In genomic region chr22:45805413-45805812, GRCh38 we compare ENCODE assay signal across 15 cellular contexts.
DNase-seq lines count a peak whose midpoint lies in the region; ATAC-seq and TF ChIP-seq lines count a peak whose summit lies in the region.
"Had no signal": no experiment of that assay in that cellular context is flagged by ENCODE, and none has a peak within 500 bp of the region (broad histone marks: within the 10 kb centered on the region; RNA-seq: fewer than 3 reads in every experiment).

No MANE protein-coding gene starts in this region.

- no peak overlapping the region for H2AFZ ChIP-seq in IMR-90 (replicated peaks; ENCODE audit: low read length, poor library complexity)
- H2AFZ ChIP-seq: parathyroid adenoma had no signal

- POLR2A ChIA-PET in IMR-90 (lab: Charles Lee; ENCODE audit: unreplicated experiment) = no interaction called here

- DNase-seq in AG10803 (ENCODE audit: low read depth) = peak; percentile 33
- DNase-seq in IMR-90 = no peak
- DNase-seq in chondrocyte (ENCODE audit: low spot score) = no peak
- DNase-seq in lung microvascular endothelial cell (ENCODE audit: low read depth in 2 of 2) = peak; percentile 14 to 35
- DNase-seq in NCI-H1092 (lab: John Stamatoyannopoulos, UW) = no peak
- DNase-seq in HAP-1 (ENCODE audit: low spot score in 2 of 2) = no peak
- DNase-seq: activated CD8-positive, alpha-beta memory T cell treated with anti-CD3 and anti-CD28 coated beads for 24 hours; GDM1; NCI-H1092 treated with DMSO at 0.1 percent for 48 hours had no signal

- 0 out of 4 replicates have a peak overlapping the region, but pooled peaks of 1 of the 2 experiments have one; percentile 4 for H4K8ac ChIP-seq in IMR-90 (ENCODE audit: low read depth in 2 of 2, low read length in 2 of 2)

- peaks cover 16% of the 10 kb centered on the region for H3K36me3 Mint-ChIP-seq in chondrocyte (ENCODE audit: low read depth)

- H3K56ac ChIP-seq in IMR-90 (ENCODE audit: extremely low read depth, insufficient read depth, low read length) = no peak overlapping the region

- H3K27ac ChIP-seq in IMR-90 (ENCODE audit: insufficient read depth, low read length) = no peak overlapping the region
- H3K27ac ChIP-seq: parathyroid adenoma, thoracic aorta had no signal

- H2BK120ac ChIP-seq in IMR-90 (ENCODE audit: low read depth, low read length) = no peak overlapping the region

- dilution Hi-C loops in IMR-90 (cut with HindIII; ENCODE audit: low sequenced_read_pairs, unreplicated experiment) = no loop called here

- H3K9me3 Mint-ChIP-seq in chondrocyte (ENCODE audit: low read depth) = no peaks in the 10 kb centered on the region

- CTCF ChIA-PET in IMR-90 (lab: Yijun Ruan, JAX) = no interaction called here

- H2BK20ac ChIP-seq in IMR-90 (ENCODE audit: low read depth, low read length) = no peak overlapping the region

- no peak overlapping the region for H2AK5ac ChIP-seq in IMR-90 (ENCODE audit: low read depth, low read length)

- no peak for TF ChIP-seq POLR2A in IMR-90 (IDR thresholded peaks at IDR 0.05; ENCODE audit: low read depth, low read length)

- no peak for TF ChIP-seq CTCF in AG10803 (conservative IDR thresholded peaks at IDR 0.05; ENCODE audit: low read length)
- no peak for TF ChIP-seq CTCF in IMR-90 (conservative IDR thresholded peaks at IDR 0.05; ENCODE audit: low read depth, low read length)
- no peak for TF ChIP-seq CTCF in chondrocyte (IDR thresholded peaks at IDR 0.05)

- no peak for TF ChIP-seq RAD21 in IMR-90 (IDR thresholded peaks at IDR 0.05; ENCODE audit: low read length)

- no TSS peak for BruUV-seq in IMR-90 (replicated peaks; lab: Mats Ljungman, UMichigan)

- peaks cover 26% of the 10 kb centered on the region for H3K9me1 ChIP-seq in IMR-90 (ENCODE audit: insufficient read depth, low read length)

- H4K5ac ChIP-seq in IMR-90 (ENCODE audit: low read depth, low read length) = no peak overlapping the region

- H3K4me3 Mint-ChIP-seq in chondrocyte (ENCODE audit: unreplicated experiment) = no peak overlapping the region

- H3K27me3 Mint-ChIP-seq in chondrocyte (ENCODE audit: low read depth) = no peaks in the 10 kb centered on the region

- peaks cover 11% of the 10 kb centered on the region for H3K4me1 Mint-ChIP-seq in chondrocyte (ENCODE audit: low read depth)

- H4K20me1 ChIP-seq in IMR-90 (ENCODE audit: insufficient read depth, low read length) = peaks cover 42% of the 10 kb centered on the region; the same call in 1 of the 2 replicates

- H3K9ac ChIP-seq in IMR-90 (ENCODE audit: low read depth, low read length) = no peak overlapping the region
- H3K9ac ChIP-seq: parathyroid adenoma had no signal

- no peak overlapping the region for H3K14ac ChIP-seq in IMR-90 (replicated peaks; ENCODE audit: low read depth, low read length)

- WGBS in IMR-90 (ENCODE audit: extremely low coverage in 2 of 2, insufficient read length in 1 of 2), 2 experiments = 55% methylated on average over 3 of the region's 6 CpGs; no CpG with 5 or more reads in 1 of the 2 experiments

- ATAC-seq in IMR-90 (ENCODE audit: low read depth) (no peak), HG03521 (IDR thresholded peaks at IDR 0.05; ENCODE audit: unreplicated experiment) (no peak), HG03439 (IDR thresholded peaks at IDR 0.05; ENCODE audit: unreplicated experiment) (no peak)
- ATAC-seq: GM12878, K562 had no signal

- H2BK15ac ChIP-seq in IMR-90 (ENCODE audit: low read depth, low read length) = no peak overlapping the region

- in situ Hi-C loops in IMR-90 (cut with MboI; ENCODE audit: low sequenced_read_pairs) = no loop called here
- in situ Hi-C loops in HAP-1 (cut with MboI; ENCODE audit: low sequenced_read_pairs) = no loop called here

- peaks cover 12% of the 10 kb centered on the region for H3K36me3 ChIP-seq in IMR-90 (ENCODE audit: control insufficient read depth, insufficient read depth, low read length)
- H3K36me3 ChIP-seq in HAP-1 (replicated peaks) = no peaks in the 10 kb centered on the region

- H3K27ac Mint-ChIP-seq in chondrocyte (ENCODE audit: unreplicated experiment) = peak overlapping the region; percentile 5

- H3K79me1 ChIP-seq in IMR-90 (ENCODE audit: low read depth in 1 of 2, low read length in 2 of 2) = peaks cover 40 to 65% of the 10 kb centered on the region in 2 experiments

- H3K27me3 ChIP-seq in IMR-90 (ENCODE audit: control insufficient read depth, insufficient read depth, low read length) = no peaks in the 10 kb centered on the region
- H3K27me3 ChIP-seq in HAP-1 (ENCODE audit: low read depth) = no peaks in the 10 kb centered on the region

- peak overlapping the region; percentile 18; the same call in 1 of the 2 replicates for H3K4ac ChIP-seq in IMR-90 (ENCODE audit: low read depth, low read length)

- no peak overlapping the region for H3K4me3 ChIP-seq in AG10803 (ENCODE audit: low read length)
- H3K4me3 ChIP-seq in IMR-90 (ENCODE audit: insufficient read depth, low read depth, low read length) = no peak overlapping the region
- H3K4me3 ChIP-seq in HAP-1 = no peak overlapping the region
- H3K4me3 ChIP-seq: GM12878, K562, thoracic aorta had no signal

- H3K4me1 ChIP-seq in IMR-90 (ENCODE audit: control insufficient read depth, insufficient read depth, low read length) (peaks cover 11% of the 10 kb centered on the region), HAP-1 (peaks cover 10% of the 10 kb centered on the region)
- H3K4me1 ChIP-seq: parathyroid adenoma had no signal

- peak overlapping the region; percentile 16 for H2BK5ac ChIP-seq in IMR-90 (ENCODE audit: low read depth, low read length, poor library complexity, severe bottlenecking)

- peak overlapping the region; percentile 30; the same call in 1 of the 2 replicates for H3K4me2 ChIP-seq in IMR-90 (ENCODE audit: low read depth, low read length)

- H3K9me3 ChIP-seq in IMR-90 (ENCODE audit: control insufficient read depth, insufficient read depth, low read length) = no peaks in the 10 kb centered on the region
- no peaks in the 10 kb centered on the region for H3K9me3 ChIP-seq in HAP-1
- H3K9me3 ChIP-seq: thoracic aorta had no signal

- no peak overlapping the region for H2AK9ac ChIP-seq in IMR-90 (replicated peaks; ENCODE audit: low read depth, low read length, poor library complexity)

- H4K91ac ChIP-seq in IMR-90 (ENCODE audit: insufficient read depth, low read depth, low read length) = no peak overlapping the region

- H3K18ac ChIP-seq in IMR-90 (ENCODE audit: low read depth, low read length) = peak overlapping the region; percentile 31; the same call in 1 of the 2 replicates

- intact Hi-C loops in IMR-90 (cut with micrococcal nuclease) = no loop called here

- no peak overlapping the region for H3K23ac ChIP-seq in IMR-90 (ENCODE audit: low read depth, low read length)

TF ChIP-seq in IMR-90, 13 proteins besides CTCF, POLR2A, EP300 and RAD21:
- TF ChIP-seq MXI1 (IDR thresholded peaks at IDR 0.05; ENCODE audit: borderline replicate concordance, low read depth, low read length) (no peak), SMC3 (IDR thresholded peaks at IDR 0.05; ENCODE audit: low read depth, low read length) (no peak)
TF ChIP-seq in IMR-90: peak in this region for 0.

Comparison
In these comparisons a context has a peak if more than half of its experiments do, and no peak if none do; other contexts are left out.
1. DNase-seq: peak in AG10803 (single experiment) and lung microvascular endothelial cell (2 of 2); none in IMR-90 (single experiment), chondrocyte (single experiment), NCI-H1092 (single experiment) and HAP-1 (0 of 2).